Comparison of ENCODE assay signal across 8 cellular contexts in genomic region chr7:48088559-48089414, GRCh38. TPM values are rescaled to one million over a fixed set of nuclear protein-coding genes. Genes with fewer than 3 reads are reported as not detected.
DNase-seq lines count a peak whose midpoint lies in the region; ATAC-seq and TF ChIP-seq lines count a peak whose summit lies in the region.

UPP1 (plus strand) TSS chr7:48089265; CDS start chr7:48094784, 5,519 bp downstream.

- H3K4me3 ChIP-seq in Jurkat, Clone E6-1 (ENCODE audit: low read length), result peak within 1 kb of the TSS; percentile 48
- peak within 1 kb of the TSS; percentile 93 for H3K4me3 ChIP-seq in SJSA1
- peak within 1 kb of the TSS; percentile 90 to 94 for H3K4me3 ChIP-seq in neutrophil (ENCODE audit: low read depth in 1 of 2, low read length in 1 of 2)

- H3K27ac ChIP-seq in SJSA1 (peak within 1 kb of the TSS; percentile 100), neutrophil (peak within 1 kb of the TSS; percentile 94), substantia nigra (ENCODE audit: low read depth, low read length, poor library complexity, severe bottlenecking) (peak within 1 kb of the TSS; percentile 72)

- ATAC-seq in GM21717 (IDR thresholded peaks at IDR 0.05; ENCODE audit: unreplicated experiment), result peak; percentile 58

- H3K36me3 ChIP-seq in SJSA1 (peaks cover 46% of the 10 kb centered on the region), neutrophil (peaks cover 25% of the 10 kb centered on the region)

- no peaks in the 10 kb centered on the region for H3K27me3 ChIP-seq in SJSA1 (replicated peaks)
- H3K27me3 ChIP-seq in neutrophil, result no peaks in the 10 kb centered on the region

- TF ChIP-seq CTCF in neutrophil (IDR thresholded peaks at IDR 0.05), result peak; percentile 51

- H3K4me1 ChIP-seq in SJSA1 (replicated peaks) (peaks cover 93% of the 10 kb centered on the region), neutrophil (ENCODE audit: control insufficient read depth in 1 of 2, insufficient read depth in 1 of 2, low read depth in 1 of 2, low read length in 1 of 2) (peaks cover 39 to 48% of the 10 kb centered on the region in 2 experiments)

- H3K9me3 ChIP-seq in SJSA1 (replicated peaks), result peaks cover 3% of the 10 kb centered on the region
- no peaks in the 10 kb centered on the region for H3K9me3 ChIP-seq in neutrophil

- peak; percentile 45 for DNase-seq in DMS79 treated with DMSO at 0.1 percent for 48 hours (lab: John Stamatoyannopoulos, UW)
- DNase-seq in Jurkat, Clone E6-1 (ENCODE audit: low read depth, low spot score), result peak; percentile 51
- peak; percentile 95 to 98 for DNase-seq in SJSA1 (ENCODE audit: low read depth in 1 of 2, low spot score in 2 of 2)
- DNase-seq in activated naive CD4-positive, alpha-beta T cell (lab: John Stamatoyannopoulos, UW), result peak; percentile 39 to 86 (median 70)
- peak; percentile 89 for DNase-seq in foreskin melanocyte
- DNase-seq in substantia nigra (lab: John Stamatoyannopoulos, UW), result peak in 48 of 49 donors; percentile 25 to 91 (median 74)

RNA-seq across cellular contexts. Expression of gene UPP1, which starts in this region (rescaled TPM):
- polyA plus RNA-seq in Jurkat, Clone E6-1 (2012; ENCODE audit: insufficient read depth, insufficient read length), result 6.8 TPM
- 39.8 and 60.4 TPM in 2 replicates for total RNA-seq in SJSA1 (2014; rRNA removed; shearing (Covaris generic))

Comparison
In these comparisons a context has a peak if more than half of its experiments do, and no peak if none do; other contexts are left out.
1. Peak in every context shown above with its lines: DNase-seq, ATAC-seq, H3K4me3 ChIP-seq and H3K27ac ChIP-seq.
2. DNase-seq: peak in every context shown above with its lines; median percentile 96 in SJSA1; 89 in foreskin melanocyte; 74 in substantia nigra; 70 in activated naive CD4-positive, alpha-beta T cell; 51 in Jurkat, Clone E6-1; 45 in DMS79 treated with DMSO at 0.1 percent for 48 hours.